Comparison of ENCODE assay signal across 8 cellular contexts in the genomic region with DNA sequence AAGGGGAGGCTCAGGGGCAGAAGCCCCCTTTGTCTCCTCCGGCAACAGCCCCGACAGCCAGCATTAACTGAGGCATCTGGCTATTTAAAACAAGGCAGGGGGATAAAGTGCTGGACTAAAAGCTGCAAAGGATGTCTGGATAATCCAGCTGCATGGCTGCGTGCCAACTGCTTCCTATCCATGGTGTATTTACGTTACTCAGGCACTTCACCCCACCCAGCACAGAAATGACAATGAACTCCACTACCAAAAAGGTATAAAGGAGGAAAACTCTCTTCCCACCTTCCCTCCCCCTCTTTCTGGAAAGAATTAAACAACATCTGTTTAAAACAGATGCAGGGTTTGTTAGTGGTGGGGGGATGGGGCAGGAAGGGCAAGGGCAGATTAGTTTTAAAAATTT.
DNase-seq lines count a peak whose midpoint lies in the region; ATAC-seq and TF ChIP-seq lines count a peak whose summit lies in the region.

No MANE protein-coding gene starts in this region.

- TF ChIP-seq CTCF in ovary (IDR thresholded peaks at IDR 0.05) = no peak

- H3K27ac Mint-ChIP-seq in activated naive CD4-positive, alpha-beta T cell treated with anti-CD3 and anti-CD28 coated beads, Interleukin-2, amount 50 U/mL, for 72 hours = no peak overlapping the region

- no peak overlapping the region for H3K27ac ChIP-seq in ovary

- no peaks in the 10 kb centered on the region for H3K9me3 ChIP-seq in ovary

- DNase-seq in H4 (ENCODE audit: low spot score) = peak; percentile 53
- DNase-seq in NCI-H524 treated with DMSO at 0.1 percent for 48 hours (lab: John Stamatoyannopoulos, UW) = peak; percentile 79
- peak; percentile 63 to 82 for DNase-seq in dermis microvascular lymphatic vessel endothelial cell (ENCODE audit: low read depth in 2 of 2)
- peak; percentile 64 to 80 (median 75) for DNase-seq in ovary
- DNase-seq in activated naive CD4-positive, alpha-beta T cell treated with anti-CD3 and anti-CD28 coated beads, Interleukin-2, amount 50 U/mL, for 72 hours (ENCODE audit: low spot score in 2 of 2) = no peak

- H3K4me3 ChIP-seq in ovary = no peak overlapping the region

- ATAC-seq in GM19467 (IDR thresholded peaks at IDR 0.05; ENCODE audit: unreplicated experiment) (no peak), GM18505 (IDR thresholded peaks at IDR 0.05; ENCODE audit: unreplicated experiment) (no peak), HG03196 (IDR thresholded peaks at IDR 0.05; ENCODE audit: unreplicated experiment) (no peak)
- no peak for ATAC-seq in activated naive CD4-positive, alpha-beta T cell treated with anti-CD3 and anti-CD28 coated beads, Interleukin-2, amount 50 U/mL, for 72 hours

- intact Hi-C loops in ovary (cut with DNase I) = no loop called here

- no peak for TF ChIP-seq EP300 in ovary (IDR thresholded peaks at IDR 0.05)

- H3K9me3 Mint-ChIP-seq in activated naive CD4-positive, alpha-beta T cell treated with anti-CD3 and anti-CD28 coated beads, Interleukin-2, amount 50 U/mL, for 72 hours = peaks cover 0 to 4% of the 10 kb centered on the region in 2 donors

- H3K27me3 ChIP-seq in ovary = no peaks in the 10 kb centered on the region

- no peaks in the 10 kb centered on the region for H3K36me3 ChIP-seq in ovary

- peaks cover 19% of the 10 kb centered on the region for H3K4me1 ChIP-seq in ovary (ENCODE audit: insufficient read depth)

- H3K36me3 Mint-ChIP-seq in activated naive CD4-positive, alpha-beta T cell treated with anti-CD3 and anti-CD28 coated beads, Interleukin-2, amount 50 U/mL, for 72 hours = no peaks in the 10 kb centered on the region

- no peak for TF ChIP-seq POLR2A in ovary (IDR thresholded peaks at IDR 0.05)
- TF ChIP-seq POLR2A in GM18505 (IDR thresholded peaks at IDR 0.05; ENCODE audit: borderline replicate concordance, extremely low read depth, insufficient read depth, insufficient read length) = no peak

- 8 to 16% (median 10%) methylated on average over 4 of the region's 4 CpGs for WGBS in ovary, 3 donors

Comparison
In these comparisons a context has a peak if more than half of its experiments do, and no peak if none do; other contexts are left out.
1. DNase-seq: peak in H4 (single experiment), NCI-H524 treated with DMSO at 0.1 percent for 48 hours (single experiment), dermis microvascular lymphatic vessel endothelial cell (2 of 2) and ovary (5 of 5); none in activated naive CD4-positive, alpha-beta T cell treated with anti-CD3 and anti-CD28 coated beads, Interleukin-2, amount 50 U/mL, for 72 hours (0 of 2).